In the genomic region with DNA sequence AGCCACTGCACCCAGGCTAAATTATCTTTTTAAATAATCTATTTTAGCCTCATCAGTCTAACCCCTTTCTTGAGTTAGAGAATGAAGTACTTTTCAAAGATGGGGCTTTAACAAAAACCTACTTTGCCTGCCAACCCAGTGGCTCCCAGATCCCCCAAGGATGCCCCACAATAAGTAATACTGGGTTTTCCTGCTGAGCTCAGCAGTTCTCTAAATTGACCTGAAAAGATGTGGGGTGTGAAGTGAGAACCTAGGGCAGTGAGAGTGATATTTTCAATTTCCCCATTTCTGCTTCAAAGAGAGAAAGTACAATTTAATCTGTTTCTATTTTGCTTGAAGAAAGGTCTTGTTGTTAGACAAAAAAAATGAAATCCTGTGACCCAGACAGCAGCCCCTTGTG, we compare ENCODE assay signal across 38 cellular contexts.
"Had no signal": no experiment of that assay in that cellular context is flagged by ENCODE, and none has a peak within 500 bp of the region (broad histone marks: within the 10 kb centered on the region; RNA-seq: fewer than 3 reads in every experiment).

No MANE protein-coding gene starts in this region.

- H3K9me3 Mint-ChIP-seq: activated B cell treated with CpG ODN at 0.5 μM for 24 hours; activated CD4-positive, alpha-beta memory T cell treated with anti-CD3 and anti-CD28 coated beads for 36 hours; activated CD4-positive, alpha-beta T cell treated with anti-CD3 and anti-CD28 coated beads, Interleukin-2, amount 10 ng/mL, durations not matched to agents 24 days and 14 days; activated CD8-positive, alpha-beta T cell treated with anti-CD3 and anti-CD28 coated beads for 36 hours; activated naive CD4-positive, alpha-beta T cell treated with anti-CD3 and anti-CD28 coated beads for 36 hours; activated naive CD4-positive, alpha-beta T cell treated with anti-CD3 and anti-CD28 coated beads, Interleukin-2, amount 50 U/mL, for 72 hours; activated naive CD8-positive, alpha-beta T cell treated with anti-CD3 and anti-CD28 coated beads for 36 hours; activated T-cell treated with anti-CD3 and anti-CD28 coated beads, Interleukin-2, amount 50 U/mL, for 4 hours; activated T-cell treated with anti-CD3 and anti-CD28 coated beads, Interleukin-2, amount 50 U/mL, for 72 hours; activated T-helper 1 cell treated with anti-CD3 and anti-CD28 coated beads, Interleukin-12 subunit alpha, Interleukin-12 subunit beta, Interleukin-2, Interleukin-4 antibody, amounts not matched to agents 30 ng/mL and 10 ng/mL and 1 ng/mL, durations not matched to agents 14 hours and 24 hours and 36 hours; activated T-helper 17 cell treated with anti-CD3 and anti-CD28 coated beads, Interleukin-2, amount 50 U/mL, for 72 hours; brain; central memory CD8-positive, alpha-beta T cell; T-helper 1 cell treated with Interleukin-12 subunit alpha and Interleukin-12 subunit beta and Interleukin-4 antibody, amounts not matched to agents 30 μg/mL and 1 μg/mL, for 36 hours; T-helper 2 cell treated with Interferon-gamma antibody and Interleukin-4, amounts not matched to agents 5 μg/mL and 100 μg/mL, for 36 hours had no signal

- H3K4me1 ChIP-seq: adrenal gland had no signal

- H3K9me3 ChIP-seq: adrenal gland, ascending aorta had no signal

- H3K4me3 Mint-ChIP-seq: activated B cell treated with CpG ODN at 0.5 μM for 24 hours; activated CD4-positive, alpha-beta memory T cell treated with anti-CD3 and anti-CD28 coated beads for 36 hours; activated CD4-positive, alpha-beta T cell treated with anti-CD3 and anti-CD28 coated beads, Interleukin-2, amount 10 ng/mL, durations not matched to agents 24 days and 14 days; activated CD8-positive, alpha-beta T cell treated with anti-CD3 and anti-CD28 coated beads for 36 hours; activated naive CD4-positive, alpha-beta T cell treated with anti-CD3 and anti-CD28 coated beads for 36 hours; activated naive CD8-positive, alpha-beta T cell treated with anti-CD3 and anti-CD28 coated beads for 36 hours; activated T-cell treated with anti-CD3 and anti-CD28 coated beads, Interleukin-2, amount 50 U/mL, for 4 hours; activated T-cell treated with anti-CD3 and anti-CD28 coated beads, Interleukin-2, amount 50 U/mL, for 72 hours; activated T-helper 1 cell treated with anti-CD3 and anti-CD28 coated beads, Interleukin-12 subunit alpha, Interleukin-12 subunit beta, Interleukin-2, Interleukin-4 antibody, amounts not matched to agents 30 ng/mL and 10 ng/mL and 1 ng/mL, durations not matched to agents 14 hours and 24 hours and 36 hours; activated T-helper 17 cell treated with anti-CD3 and anti-CD28 coated beads, Interleukin-2, amount 50 U/mL, for 72 hours; brain; central memory CD8-positive, alpha-beta T cell; T-helper 1 cell treated with Interleukin-12 subunit alpha and Interleukin-12 subunit beta and Interleukin-4 antibody, amounts not matched to agents 30 μg/mL and 1 μg/mL, for 36 hours; T-helper 2 cell treated with Interferon-gamma antibody and Interleukin-4, amounts not matched to agents 5 μg/mL and 100 μg/mL, for 36 hours had no signal

- DNase-seq: activated B cell treated with CpG ODN at 0.5 μM for 24 hours; activated CD4-positive, alpha-beta memory T cell treated with anti-CD3 and anti-CD28 coated beads for 36 hours; activated CD4-positive, alpha-beta T cell treated with anti-CD3 and anti-CD28 coated beads for 4 hours; activated CD4-positive, alpha-beta T cell treated with anti-CD3 and anti-CD28 coated beads, Interleukin-2, amount 10 ng/mL, durations not matched to agents 24 days and 14 days; activated CD4-positive, alpha-beta T cell treated with anti-CD3 and anti-CD28 coated beads, Interleukin-2, amount 50 U/mL, for 1 hour; activated CD4-positive, alpha-beta T cell treated with anti-CD3 and anti-CD28 coated beads, Interleukin-2, amount 50 U/mL, for 4 hours; activated CD4-positive, CD25-positive, alpha-beta regulatory T cell treated with anti-CD3 and anti-CD28 coated beads, Interleukin-2, amount 50 U/mL, for 72 hours; activated CD8-positive, alpha-beta memory T cell treated with anti-CD3 and anti-CD28 coated beads, Interleukin-2, amount 50 U/mL, for 4 hours; activated CD8-positive, alpha-beta T cell treated with anti-CD3 and anti-CD28 coated beads for 36 hours; activated effector memory CD4-positive, alpha-beta T cell treated with anti-CD3 and anti-CD28 coated beads, Interleukin-2, amount 50 U/mL, for 16 hours; activated gamma-delta T cell treated with Interleukin-2 at 50 U/mL for 16 hours; activated naive CD4-positive, alpha-beta T cell; activated naive CD4-positive, alpha-beta T cell treated with anti-CD3 and anti-CD28 coated beads for 36 hours; activated naive CD4-positive, alpha-beta T cell treated with anti-CD3 and anti-CD28 coated beads, Interleukin-2, amount 50 U/mL, for 16 hours; activated naive CD8-positive, alpha-beta T cell treated with anti-CD3 and anti-CD28 coated beads for 36 hours; activated T-cell treated with anti-CD3 and anti-CD28 coated beads for 4 hours; activated T-cell treated with anti-CD3 and anti-CD28 coated beads, Interleukin-2, amount 50 U/mL, for 1 hour; activated T-cell treated with anti-CD3 and anti-CD28 coated beads, Interleukin-2, amount 50 U/mL, for 4 hours; activated T-cell treated with anti-CD3 and anti-CD28 coated beads, Interleukin-2, amount 50 U/mL, for 72 hours; adrenal gland; amniotic stem cell; anterior cingulate cortex; caudate nucleus; cerebellar nuclear complex; T-helper 2 cell; T-helper 9 cell had no signal

- ATAC-seq: activated CD8-positive, alpha-beta T cell treated with anti-CD3 and anti-CD28 coated beads for 36 hours; activated naive CD4-positive, alpha-beta T cell treated with anti-CD3 and anti-CD28 coated beads, Interleukin-2, amount 50 U/mL, for 72 hours; activated T-cell treated with anti-CD3 and anti-CD28 coated beads, Interleukin-2, amount 50 U/mL, for 4 hours; activated T-cell treated with anti-CD3 and anti-CD28 coated beads, Interleukin-2, amount 50 U/mL, for 72 hours; activated T-helper 17 cell treated with anti-CD3 and anti-CD28 coated beads, Interleukin-2, amount 50 U/mL, for 72 hours had no signal

- H3K27me3 Mint-ChIP-seq: activated CD4-positive, alpha-beta memory T cell treated with anti-CD3 and anti-CD28 coated beads for 36 hours had no signal

- H3K36me3 Mint-ChIP-seq: activated CD4-positive, alpha-beta memory T cell treated with anti-CD3 and anti-CD28 coated beads for 36 hours; activated naive CD4-positive, alpha-beta T cell treated with anti-CD3 and anti-CD28 coated beads, Interleukin-2, amount 50 U/mL, for 72 hours; activated naive CD8-positive, alpha-beta T cell treated with anti-CD3 and anti-CD28 coated beads for 36 hours had no signal

- H3K27me3 ChIP-seq: adrenal gland, ascending aorta, cardiac muscle cell had no signal

- H3K4me3 ChIP-seq: adrenal gland, ascending aorta, cardiac muscle cell had no signal

- FAIRE-seq: bronchial epithelial cell, TTC549 had no signal

- H3K27ac ChIP-seq: adrenal gland, ascending aorta, cardiac muscle cell, VCaP had no signal

- H3K27ac Mint-ChIP-seq: activated B cell treated with CpG ODN at 0.5 μM for 24 hours; activated CD4-positive, alpha-beta memory T cell treated with anti-CD3 and anti-CD28 coated beads for 36 hours; activated CD4-positive, alpha-beta T cell treated with anti-CD3 and anti-CD28 coated beads, Interleukin-2, amount 10 ng/mL, durations not matched to agents 24 days and 14 days; activated CD8-positive, alpha-beta T cell treated with anti-CD3 and anti-CD28 coated beads for 36 hours; activated naive CD4-positive, alpha-beta T cell treated with anti-CD3 and anti-CD28 coated beads for 36 hours; activated naive CD4-positive, alpha-beta T cell treated with anti-CD3 and anti-CD28 coated beads, Interleukin-2, amount 50 U/mL, for 72 hours; activated naive CD8-positive, alpha-beta T cell treated with anti-CD3 and anti-CD28 coated beads for 36 hours; activated T-cell treated with anti-CD3 and anti-CD28 coated beads, Interleukin-2, amount 50 U/mL, for 72 hours; activated T-helper 1 cell treated with anti-CD3 and anti-CD28 coated beads, Interleukin-12 subunit alpha, Interleukin-12 subunit beta, Interleukin-2, Interleukin-4 antibody, amounts not matched to agents 30 ng/mL and 10 ng/mL and 1 ng/mL, durations not matched to agents 14 hours and 24 hours and 36 hours; activated T-helper 17 cell treated with anti-CD3 and anti-CD28 coated beads, Interleukin-2, amount 50 U/mL, for 72 hours; T-helper 1 cell treated with Interleukin-12 subunit alpha and Interleukin-12 subunit beta and Interleukin-4 antibody, amounts not matched to agents 30 μg/mL and 1 μg/mL, for 36 hours; T-helper 2 cell treated with Interferon-gamma antibody and Interleukin-4, amounts not matched to agents 5 μg/mL and 100 μg/mL, for 36 hours had no signal

- H3K4me1 Mint-ChIP-seq: activated B cell treated with CpG ODN at 0.5 μM for 24 hours; activated CD4-positive, alpha-beta T cell treated with anti-CD3 and anti-CD28 coated beads, Interleukin-2, amount 10 ng/mL, durations not matched to agents 24 days and 14 days; activated naive CD8-positive, alpha-beta T cell treated with anti-CD3 and anti-CD28 coated beads for 36 hours; activated T-helper 17 cell treated with anti-CD3 and anti-CD28 coated beads, Interleukin-2, amount 50 U/mL, for 72 hours; central memory CD8-positive, alpha-beta T cell had no signal

- H3K36me3 ChIP-seq: adrenal gland, cardiac muscle cell had no signal
